ENCODE assay signal across 1 cellular context in the genomic region with DNA sequence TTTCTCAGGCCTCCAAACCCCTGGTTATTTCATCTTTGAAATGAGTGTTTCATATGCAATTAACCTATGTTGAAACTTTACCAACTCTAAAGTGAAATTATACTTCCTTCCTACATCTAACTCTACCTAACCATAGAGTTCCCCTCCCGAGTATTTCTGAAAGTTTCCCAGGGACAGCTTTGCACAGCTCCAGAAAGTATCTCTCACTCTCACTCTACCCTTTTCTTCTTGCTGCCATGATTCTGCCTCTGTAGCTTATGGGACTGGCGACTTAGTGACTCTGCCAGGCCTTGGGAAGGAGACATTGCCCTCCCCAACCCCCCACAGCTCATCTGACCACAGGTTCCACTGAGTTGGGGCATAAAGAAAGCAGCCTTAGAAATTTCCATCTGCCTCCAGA.
TF ChIP-seq lines count a peak whose summit lies in the region.

No MANE protein-coding gene starts in this region.

TF ChIP-seq in GM12878, 131 proteins besides CTCF, POLR2A, EP300 and RAD21 (continued from another document and continues in another):
- no peak for TF ChIP-seq ETV6 (conservative IDR thresholded peaks at IDR 0.05 in 1 of 2, IDR thresholded peaks at IDR 0.05 in 1 of 2; ENCODE audit: borderline replicate concordance in 1 of 2, low read depth in 1 of 2)
- no peak for TF ChIP-seq EZH2 (IDR thresholded peaks at IDR 0.05; ENCODE audit: borderline replicate concordance, control insufficient read depth, low read depth, low read length)
- TF ChIP-seq SPI1 (IDR thresholded peaks at IDR 0.05; ENCODE audit: borderline replicate concordance, insufficient read depth, low read depth, low read length), result 0 out of 2 replicates have a peak, but pooled peaks have one; percentile 12
- TF ChIP-seq TCF3 (IDR thresholded peaks at IDR 0.05; ENCODE audit: borderline replicate concordance, insufficient read depth, low read depth, low read length), result no peak
- no peak for TF ChIP-seq KLF5 (IDR thresholded peaks at IDR 0.05; ENCODE audit: partially characterized antibody)
- TF ChIP-seq NR2C2 (IDR thresholded peaks at IDR 0.05; ENCODE audit: borderline replicate concordance, control insufficient read depth, insufficient read length, low read depth), result no peak
- no peak for TF ChIP-seq IRF4 (IDR thresholded peaks at IDR 0.05; ENCODE audit: low read depth, low read length)
- no peak for TF ChIP-seq NR2F1 (conservative IDR thresholded peaks at IDR 0.05)
- no peak for TF ChIP-seq ASH2L (IDR thresholded peaks at IDR 0.05; ENCODE audit: borderline replicate concordance, low read depth)
- TF ChIP-seq ZBTB4 (CRISPR knock-in tag; IDR thresholded peaks at IDR 0.05), result no peak
- TF ChIP-seq HCFC1 (IDR thresholded peaks at IDR 0.05; ENCODE audit: low read length), result no peak
- no peak for TF ChIP-seq REST (IDR thresholded peaks at IDR 0.05; ENCODE audit: low read depth, low read length)
- TF ChIP-seq MXI1 (IDR thresholded peaks at IDR 0.05; ENCODE audit: low read depth, low read length), result no peak
- TF ChIP-seq, protein P1, sequence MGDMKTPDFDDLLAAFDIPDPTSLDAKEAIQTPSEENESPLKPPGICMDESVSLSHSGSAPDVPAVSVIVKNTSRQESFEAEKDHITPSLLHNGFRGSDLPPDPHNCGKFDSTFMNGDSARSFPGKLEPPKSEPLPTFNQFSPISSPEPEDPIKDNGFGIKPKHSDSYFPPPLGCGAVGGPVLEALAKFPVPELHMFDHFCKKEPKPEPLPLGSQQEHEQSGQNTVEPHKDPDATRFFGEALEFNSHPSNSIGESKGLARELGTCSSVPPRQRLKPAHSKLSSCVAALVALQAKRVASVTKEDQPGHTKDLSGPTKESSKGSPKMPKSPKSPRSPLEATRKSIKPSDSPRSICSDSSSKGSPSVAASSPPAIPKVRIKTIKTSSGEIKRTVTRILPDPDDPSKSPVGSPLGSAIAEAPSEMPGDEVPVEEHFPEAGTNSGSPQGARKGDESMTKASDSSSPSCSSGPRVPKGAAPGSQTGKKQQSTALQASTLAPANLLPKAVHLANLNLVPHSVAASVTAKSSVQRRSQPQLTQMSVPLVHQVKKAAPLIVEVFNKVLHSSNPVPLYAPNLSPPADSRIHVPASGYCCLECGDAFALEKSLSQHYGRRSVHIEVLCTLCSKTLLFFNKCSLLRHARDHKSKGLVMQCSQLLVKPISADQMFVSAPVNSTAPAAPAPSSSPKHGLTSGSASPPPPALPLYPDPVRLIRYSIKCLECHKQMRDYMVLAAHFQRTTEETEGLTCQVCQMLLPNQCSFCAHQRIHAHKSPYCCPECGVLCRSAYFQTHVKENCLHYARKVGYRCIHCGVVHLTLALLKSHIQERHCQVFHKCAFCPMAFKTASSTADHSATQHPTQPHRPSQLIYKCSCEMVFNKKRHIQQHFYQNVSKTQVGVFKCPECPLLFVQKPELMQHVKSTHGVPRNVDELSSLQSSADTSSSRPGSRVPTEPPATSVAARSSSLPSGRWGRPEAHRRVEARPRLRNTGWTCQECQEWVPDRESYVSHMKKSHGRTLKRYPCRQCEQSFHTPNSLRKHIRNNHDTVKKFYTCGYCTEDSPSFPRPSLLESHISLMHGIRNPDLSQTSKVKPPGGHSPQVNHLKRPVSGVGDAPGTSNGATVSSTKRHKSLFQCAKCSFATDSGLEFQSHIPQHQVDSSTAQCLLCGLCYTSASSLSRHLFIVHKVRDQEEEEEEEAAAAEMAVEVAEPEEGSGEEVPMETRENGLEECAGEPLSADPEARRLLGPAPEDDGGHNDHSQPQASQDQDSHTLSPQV (IDR thresholded peaks at IDR 0.05), result no peak
- TF ChIP-seq SUZ12 (IDR thresholded peaks at IDR 0.05; ENCODE audit: unreplicated experiment), result no peak
- no peak for TF ChIP-seq MEF2A (IDR thresholded peaks at IDR 0.05; ENCODE audit: insufficient read depth, low read depth, low read length)
- TF ChIP-seq, protein P2, sequence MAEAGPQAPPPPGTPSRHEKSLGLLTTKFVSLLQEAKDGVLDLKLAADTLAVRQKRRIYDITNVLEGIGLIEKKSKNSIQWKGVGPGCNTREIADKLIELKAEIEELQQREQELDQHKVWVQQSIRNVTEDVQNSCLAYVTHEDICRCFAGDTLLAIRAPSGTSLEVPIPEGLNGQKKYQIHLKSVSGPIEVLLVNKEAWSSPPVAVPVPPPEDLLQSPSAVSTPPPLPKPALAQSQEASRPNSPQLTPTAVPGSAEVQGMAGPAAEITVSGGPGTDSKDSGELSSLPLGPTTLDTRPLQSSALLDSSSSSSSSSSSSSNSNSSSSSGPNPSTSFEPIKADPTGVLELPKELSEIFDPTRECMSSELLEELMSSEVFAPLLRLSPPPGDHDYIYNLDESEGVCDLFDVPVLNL (IDR thresholded peaks at IDR 0.05; ENCODE audit: low read depth, low read length), result no peak
- TF ChIP-seq, protein P3, sequence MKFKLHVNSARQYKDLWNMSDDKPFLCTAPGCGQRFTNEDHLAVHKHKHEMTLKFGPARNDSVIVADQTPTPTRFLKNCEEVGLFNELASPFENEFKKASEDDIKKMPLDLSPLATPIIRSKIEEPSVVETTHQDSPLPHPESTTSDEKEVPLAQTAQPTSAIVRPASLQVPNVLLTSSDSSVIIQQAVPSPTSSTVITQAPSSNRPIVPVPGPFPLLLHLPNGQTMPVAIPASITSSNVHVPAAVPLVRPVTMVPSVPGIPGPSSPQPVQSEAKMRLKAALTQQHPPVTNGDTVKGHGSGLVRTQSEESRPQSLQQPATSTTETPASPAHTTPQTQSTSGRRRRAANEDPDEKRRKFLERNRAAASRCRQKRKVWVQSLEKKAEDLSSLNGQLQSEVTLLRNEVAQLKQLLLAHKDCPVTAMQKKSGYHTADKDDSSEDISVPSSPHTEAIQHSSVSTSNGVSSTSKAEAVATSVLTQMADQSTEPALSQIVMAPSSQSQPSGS (IDR thresholded peaks at IDR 0.05; ENCODE audit: low read length), result no peak
- no peak for TF ChIP-seq NFIC (IDR thresholded peaks at IDR 0.05; ENCODE audit: low read depth, low read length)
- no peak for TF ChIP-seq TCF7 (IDR thresholded peaks at IDR 0.05; ENCODE audit: borderline replicate concordance)
- TF ChIP-seq MYC (IDR thresholded peaks at IDR 0.05; ENCODE audit: insufficient read depth, insufficient read length, insufficient replicate concordance, low read length, severe bottlenecking), result no peak
- TF ChIP-seq, protein P4, sequence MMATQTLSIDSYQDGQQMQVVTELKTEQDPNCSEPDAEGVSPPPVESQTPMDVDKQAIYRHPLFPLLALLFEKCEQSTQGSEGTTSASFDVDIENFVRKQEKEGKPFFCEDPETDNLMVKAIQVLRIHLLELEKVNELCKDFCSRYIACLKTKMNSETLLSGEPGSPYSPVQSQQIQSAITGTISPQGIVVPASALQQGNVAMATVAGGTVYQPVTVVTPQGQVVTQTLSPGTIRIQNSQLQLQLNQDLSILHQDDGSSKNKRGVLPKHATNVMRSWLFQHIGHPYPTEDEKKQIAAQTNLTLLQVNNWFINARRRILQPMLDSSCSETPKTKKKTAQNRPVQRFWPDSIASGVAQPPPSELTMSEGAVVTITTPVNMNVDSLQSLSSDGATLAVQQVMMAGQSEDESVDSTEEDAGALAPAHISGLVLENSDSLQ (IDR thresholded peaks at IDR 0.05), result no peak
- no peak for TF ChIP-seq POU2F2 (IDR thresholded peaks at IDR 0.05; ENCODE audit: borderline replicate concordance, low read depth, low read length)
- TF ChIP-seq SMARCA5 (IDR thresholded peaks at IDR 0.05), result no peak
- no peak for TF ChIP-seq ZBED1 (IDR thresholded peaks at IDR 0.05; ENCODE audit: borderline replicate concordance)
- no peak for TF ChIP-seq TARDBP (IDR thresholded peaks at IDR 0.05; ENCODE audit: borderline replicate concordance)
- TF ChIP-seq FOXM1 (IDR thresholded peaks at IDR 0.05; ENCODE audit: low read depth, low read length), result no peak
- no peak for TF ChIP-seq NKRF (conservative IDR thresholded peaks at IDR 0.05)
- no peak for TF ChIP-seq SMAD5 (IDR thresholded peaks at IDR 0.05; ENCODE audit: low read depth)
- TF ChIP-seq TBL1XR1 (IDR thresholded peaks at IDR 0.05; ENCODE audit: low read depth, low read length), result no peak; the same call in 1 of the 2 replicates
- TF ChIP-seq SMAD1 (IDR thresholded peaks at IDR 0.05; ENCODE audit: low read depth, partially characterized antibody), result peak; percentile 42
- TF ChIP-seq SIN3A (IDR thresholded peaks at IDR 0.05; ENCODE audit: low read depth, low read length), result no peak
- no peak for TF ChIP-seq SUPT20H (IDR thresholded peaks at IDR 0.05; ENCODE audit: borderline replicate concordance, control insufficient read depth, low read depth, low read length)
- TF ChIP-seq SP1 (IDR thresholded peaks at IDR 0.05; ENCODE audit: low read depth, low read length), result no peak
- TF ChIP-seq, protein P5, sequence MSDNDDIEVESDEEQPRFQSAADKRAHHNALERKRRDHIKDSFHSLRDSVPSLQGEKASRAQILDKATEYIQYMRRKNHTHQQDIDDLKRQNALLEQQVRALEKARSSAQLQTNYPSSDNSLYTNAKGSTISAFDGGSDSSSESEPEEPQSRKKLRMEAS (IDR thresholded peaks at IDR 0.05; ENCODE audit: low read depth, low read length), result no peak
- TF ChIP-seq YY1 (IDR thresholded peaks at IDR 0.05; ENCODE audit: low read depth, low read length), result peak; percentile 60
- TF ChIP-seq, protein P6, sequence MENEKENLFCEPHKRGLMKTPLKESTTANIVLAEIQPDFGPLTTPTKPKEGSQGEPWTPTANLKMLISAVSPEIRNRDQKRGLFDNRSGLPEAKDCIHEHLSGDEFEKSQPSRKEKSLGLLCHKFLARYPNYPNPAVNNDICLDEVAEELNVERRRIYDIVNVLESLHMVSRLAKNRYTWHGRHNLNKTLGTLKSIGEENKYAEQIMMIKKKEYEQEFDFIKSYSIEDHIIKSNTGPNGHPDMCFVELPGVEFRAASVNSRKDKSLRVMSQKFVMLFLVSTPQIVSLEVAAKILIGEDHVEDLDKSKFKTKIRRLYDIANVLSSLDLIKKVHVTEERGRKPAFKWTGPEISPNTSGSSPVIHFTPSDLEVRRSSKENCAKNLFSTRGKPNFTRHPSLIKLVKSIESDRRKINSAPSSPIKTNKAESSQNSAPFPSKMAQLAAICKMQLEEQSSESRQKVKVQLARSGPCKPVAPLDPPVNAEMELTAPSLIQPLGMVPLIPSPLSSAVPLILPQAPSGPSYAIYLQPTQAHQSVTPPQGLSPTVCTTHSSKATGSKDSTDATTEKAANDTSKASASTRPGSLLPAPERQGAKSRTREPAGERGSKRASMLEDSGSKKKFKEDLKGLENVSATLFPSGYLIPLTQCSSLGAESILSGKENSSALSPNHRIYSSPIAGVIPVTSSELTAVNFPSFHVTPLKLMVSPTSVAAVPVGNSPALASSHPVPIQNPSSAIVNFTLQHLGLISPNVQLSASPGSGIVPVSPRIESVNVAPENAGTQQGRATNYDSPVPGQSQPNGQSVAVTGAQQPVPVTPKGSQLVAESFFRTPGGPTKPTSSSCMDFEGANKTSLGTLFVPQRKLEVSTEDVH (IDR thresholded peaks at IDR 0.05; ENCODE audit: low read depth, partially characterized antibody), result no peak
- TF ChIP-seq BACH1 (IDR thresholded peaks at IDR 0.05; ENCODE audit: borderline replicate concordance), result no peak
- no peak for TF ChIP-seq HDAC2 (IDR thresholded peaks at IDR 0.05)
